Comparison of ENCODE assay signal across 15 cellular contexts in the genomic region with DNA sequence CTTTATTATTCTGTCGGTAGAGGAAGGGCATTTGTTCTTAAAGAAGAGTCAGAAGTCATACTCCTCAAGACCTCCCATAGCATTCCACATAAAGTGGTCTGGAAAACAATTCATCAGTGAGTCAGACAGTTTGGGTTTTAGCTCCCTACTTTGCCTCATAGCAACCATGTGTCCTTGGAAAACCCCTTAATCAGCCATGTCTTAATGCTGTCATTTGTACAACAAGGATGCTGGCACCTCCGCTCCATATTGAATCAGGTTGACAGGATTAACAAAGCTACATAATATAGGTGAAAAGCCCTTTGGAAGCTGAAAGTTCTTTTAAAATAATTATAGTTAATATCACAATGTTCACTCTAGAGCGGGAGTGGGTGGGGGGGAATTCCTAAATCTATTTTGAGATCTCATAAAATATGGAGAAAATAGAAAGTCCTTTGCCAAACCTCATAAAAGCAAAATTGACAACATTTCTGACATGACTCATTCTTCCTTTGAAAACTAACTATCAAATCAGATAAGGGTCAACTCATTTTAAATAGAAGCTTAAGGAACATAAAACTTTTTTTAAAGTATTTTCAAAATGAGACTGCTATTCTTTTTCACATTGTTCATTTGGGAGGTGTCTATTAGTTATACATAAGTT. TPM values are rescaled to one million over a fixed set of nuclear protein-coding genes. Genes with fewer than 3 reads are reported as not detected.
DNase-seq lines count a peak whose midpoint lies in the region; ATAC-seq, FAIRE-seq and TF ChIP-seq lines count a peak whose summit lies in the region.
"Had no signal": no experiment of that assay in that cellular context is flagged by ENCODE, and none has a peak within 500 bp of the region (broad histone marks: within the 10 kb centered on the region; RNA-seq: fewer than 3 reads in every experiment).

No MANE protein-coding gene starts in this region.

- H3K9me3 ChIP-seq in Loucy (ENCODE audit: insufficient read depth, low read depth, low read length) = no peaks in the 10 kb centered on the region
- H3K9me3 ChIP-seq: upper lobe of left lung had no signal

- peak overlapping the region; percentile 51 for H3K4me2 ChIP-seq in Loucy (ENCODE audit: low read depth, low read length, poor library complexity, severe bottlenecking)

- no peaks in the 10 kb centered on the region for H4K20me1 ChIP-seq in Loucy (ENCODE audit: insufficient read depth, low read length, poor library complexity, severe bottlenecking)

- no peaks in the 10 kb centered on the region for H3K27me3 ChIP-seq in Loucy (ENCODE audit: insufficient read depth, low read length, poor library complexity, severe bottlenecking)
- H3K27me3 ChIP-seq in bronchial epithelial cell (ENCODE audit: control insufficient read depth, insufficient read depth, low read length) = no peaks in the 10 kb centered on the region
- H3K27me3 ChIP-seq: upper lobe of left lung had no signal

- H3K9me3 Mint-ChIP-seq in mesothelial cell of epicardium = peaks cover 4% of the 10 kb centered on the region
- H3K9me3 Mint-ChIP-seq: CD4-positive, alpha-beta T cell had no signal

- H3K9me2 ChIP-seq in Loucy (replicated peaks; ENCODE audit: low read depth, low read length) = no peaks in the 10 kb centered on the region

- TF ChIP-seq CTCF in Loucy (conservative IDR thresholded peaks at IDR 0.05; ENCODE audit: low read length) = no peak
- no peak for TF ChIP-seq CTCF in bronchial epithelial cell (IDR thresholded peaks at IDR 0.05; ENCODE audit: insufficient read depth, low read length, severe bottlenecking)
- no peak for TF ChIP-seq CTCF in mesothelial cell of epicardium (IDR thresholded peaks at IDR 0.05; ENCODE audit: unreplicated experiment)
- TF ChIP-seq CTCF in omental fat pad (IDR thresholded peaks at IDR 0.05) = no peak

- no peaks in the 10 kb centered on the region for H3K27me3 Mint-ChIP-seq in mesothelial cell of epicardium (ENCODE audit: low read depth)
- H3K27me3 Mint-ChIP-seq: CD4-positive, alpha-beta T cell had no signal

- H3K79me2 ChIP-seq in Loucy (ENCODE audit: insufficient read depth, low read length) = no peaks in the 10 kb centered on the region

- FAIRE-seq in bronchial epithelial cell (lab: Jason Lieb, UNC) = no peak

- H3K9ac ChIP-seq in Loucy (ENCODE audit: low read depth, low read length, poor library complexity, severe bottlenecking) = no peak overlapping the region

- H3K4me1 ChIP-seq in Loucy (ENCODE audit: insufficient read depth, low read length, poor library complexity, severe bottlenecking) = peaks cover 28% of the 10 kb centered on the region

- H3K4me3 Mint-ChIP-seq in mesothelial cell of epicardium = no peak overlapping the region
- H3K4me3 Mint-ChIP-seq: CD4-positive, alpha-beta T cell; WTC11 had no signal

- H2AFZ ChIP-seq in Loucy (ENCODE audit: low read length) = peak overlapping the region; percentile 37; the same call in 1 of the 2 replicates

- no peaks in the 10 kb centered on the region for H3F3A ChIP-seq in Loucy (ENCODE audit: low read depth)

- H3K4me1 Mint-ChIP-seq in mesothelial cell of epicardium = peaks cover 25% of the 10 kb centered on the region
- H3K4me1 Mint-ChIP-seq: WTC11 had no signal

- no peaks in the 10 kb centered on the region for H3K36me3 Mint-ChIP-seq in mesothelial cell of epicardium
- H3K36me3 Mint-ChIP-seq: WTC11 had no signal

- H3K4me3 ChIP-seq in Loucy (ENCODE audit: low read length, poor library complexity, severe bottlenecking) (peak overlapping the region; percentile 19), bronchial epithelial cell (ENCODE audit: low read depth, low read length) (no peak overlapping the region)
- H3K4me3 ChIP-seq: upper lobe of left lung had no signal

- H3K36me3 ChIP-seq in Loucy (ENCODE audit: insufficient read depth, low read length) (no peaks in the 10 kb centered on the region), bronchial epithelial cell (ENCODE audit: control insufficient read depth, insufficient read depth, low read length) (no peaks in the 10 kb centered on the region)
- H3K36me3 ChIP-seq: upper lobe of left lung had no signal

- H3K27ac Mint-ChIP-seq in mesothelial cell of epicardium = peak overlapping the region; percentile 5
- H3K27ac Mint-ChIP-seq: CD4-positive, alpha-beta T cell; WTC11 had no signal

- ATAC-seq in GM21717 (IDR thresholded peaks at IDR 0.05; ENCODE audit: unreplicated experiment) (no peak), omental fat pad (ENCODE audit: low FRiP score) (no peak)
- ATAC-seq: WTC11 had no signal

- DNase-seq in Daoy (ENCODE audit: low read depth) = peak; percentile 67
- DNase-seq in bronchial epithelial cell (ENCODE audit: low read depth) = peak; percentile 33
- no peak for DNase-seq in mesothelial cell of epicardium (ENCODE audit: low spot score in 2 of 2, unreplicated experiment in 2 of 2)
- DNase-seq in activated naive CD4-positive, alpha-beta T cell treated with Interleukin-2 at 50 U/mL for 16 hours = no peak
- DNase-seq in NCI-H510A (lab: John Stamatoyannopoulos, UW) = no peak
- DNase-seq in omental fat pad (ENCODE audit: low spot score) = no peak
- DNase-seq: activated effector memory CD4-positive, alpha-beta T cell treated with Interleukin-2 at 50 U/mL for 16 hours; CD4-positive, alpha-beta T cell; NCI-H345; retina; SHP77; upper lobe of left lung had no signal

RNA-seq across cellular contexts. Expression of a gene that starts 37.3 kb away (rescaled TPM):
- 1.4 and 1.5 TPM in 2 replicates for total RNA-seq in Daoy (2014; rRNA removed; shearing (Covaris generic))
- total RNA-seq in bronchial epithelial cell (0.79 and 1.2 TPM in 2 replicates), mesothelial cell of epicardium (49.1 to 52.3 TPM (median 52.2 TPM) in 3 replicates), omental fat pad (10 to 100 TPM in 3 of 4 donors, 1 to 10 TPM in 1; 8.4 to 52.0 (median 12.9) TPM)
- total RNA-seq: CD4-positive, alpha-beta T cell had no signal

Comparison
In these comparisons a context has a peak if more than half of its experiments do, and no peak if none do; other contexts are left out.
1. DNase-seq: peak in Daoy (single experiment) and bronchial epithelial cell (single experiment); none in mesothelial cell of epicardium (0 of 2), activated naive CD4-positive, alpha-beta T cell treated with Interleukin-2 at 50 U/mL for 16 hours (single experiment), NCI-H510A (single experiment) and omental fat pad (single experiment).